24 cellular contexts compared by ENCODE assay signal in the genomic region with DNA sequence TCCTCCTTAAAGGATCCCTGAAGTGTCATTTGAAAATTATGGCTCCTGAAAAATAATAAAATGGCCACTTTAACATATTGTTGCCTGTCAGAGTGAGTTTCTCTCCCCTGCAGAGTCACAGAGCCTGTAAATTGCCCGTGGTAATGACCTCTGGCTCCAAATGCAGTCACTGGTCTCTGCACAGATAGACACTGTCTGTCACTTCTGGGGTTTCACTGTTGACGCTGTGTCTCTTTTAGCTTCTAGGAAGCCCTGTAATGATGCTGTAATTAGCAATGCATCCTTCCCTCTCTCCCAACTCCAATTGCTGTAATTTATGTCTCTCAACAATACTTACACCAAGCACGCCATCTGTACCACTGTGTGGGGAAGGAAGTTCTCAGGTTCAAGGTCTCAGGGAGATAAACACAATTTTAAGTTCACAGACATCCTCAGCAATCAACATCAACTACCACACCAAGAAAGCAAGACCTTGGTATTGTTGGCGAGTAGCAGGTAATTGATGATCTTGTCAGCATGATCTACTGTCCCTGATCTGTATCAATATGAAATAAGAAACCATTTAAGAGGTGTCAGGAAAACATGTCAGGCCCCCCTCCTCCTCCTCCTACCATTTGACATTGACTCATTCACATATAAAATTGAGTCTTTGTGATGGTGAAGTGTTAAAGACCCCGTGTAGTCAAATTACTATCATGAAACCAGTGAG.
DNase-seq lines count a peak whose midpoint lies in the region; ATAC-seq and TF ChIP-seq lines count a peak whose summit lies in the region.
"Had no signal": no experiment of that assay in that cellular context is flagged by ENCODE, and none has a peak within 500 bp of the region (broad histone marks: within the 10 kb centered on the region; RNA-seq: fewer than 3 reads in every experiment).

No MANE protein-coding gene starts in this region.

- H3K4me1 ChIP-seq in endodermal cell (ENCODE audit: control insufficient read depth, insufficient read depth, low read length): peaks cover 7% of the 10 kb centered on the region
- H3K4me1 ChIP-seq: neural progenitor cell, sigmoid colon, suprapubic skin had no signal

- peak overlapping the region; percentile 64 for H3K27ac Mint-ChIP-seq in endodermal cell
- H3K27ac Mint-ChIP-seq: CD14-positive monocyte; neural progenitor cell; stimulated activated naive B cell treated with anti-CD40 and anti-IgM and Interleukin-4, amounts not matched to agents 10 μg/mL and 1 μg/mL and 100 μg/mL, for 72 hours; T-cell had no signal

- H3K9ac ChIP-seq in endodermal cell (ENCODE audit: extremely low read depth, low read length, poor library complexity, severe bottlenecking): peak overlapping the region; percentile 28
- H3K9ac ChIP-seq: neural progenitor cell had no signal

- no peaks in the 10 kb centered on the region for H3K36me3 ChIP-seq in endodermal cell (ENCODE audit: control insufficient read depth, insufficient read depth, low read length)
- H3K36me3 ChIP-seq: brain microvascular endothelial cell, heart left ventricle, neural progenitor cell, sigmoid colon, suprapubic skin had no signal

- ATAC-seq in GM21360 (IDR thresholded peaks at IDR 0.05; ENCODE audit: unreplicated experiment): no peak
- ATAC-seq: stimulated activated naive B cell treated with anti-CD40 and anti-IgM and Interleukin-4, amounts not matched to agents 10 μg/mL and 1 μg/mL and 100 μg/mL, for 72 hours; T-cell had no signal

- no peak overlapping the region for H3K4me3 ChIP-seq in endodermal cell (ENCODE audit: low read length)
- H3K4me3 ChIP-seq: heart left ventricle, lung, neural progenitor cell, sigmoid colon, suprapubic skin had no signal

- WGBS in endodermal cell (ENCODE audit: insufficient coverage in 1 of 2, insufficient read length in 1 of 2), 2 experiments: 54 to 86% methylated on average over 2 to 4 of the region's 5 CpGs

- no peaks in the 10 kb centered on the region for H3K27me3 ChIP-seq in endodermal cell (ENCODE audit: control insufficient read depth, insufficient read depth, low read length, poor library complexity, severe bottlenecking)
- H3K27me3 ChIP-seq: brain microvascular endothelial cell, heart left ventricle, neural progenitor cell, sigmoid colon, suprapubic skin had no signal

- no peaks in the 10 kb centered on the region for H3K36me3 Mint-ChIP-seq in endodermal cell (ENCODE audit: low read depth)
- H3K36me3 Mint-ChIP-seq: CD14-positive monocyte; neural progenitor cell; stimulated activated naive B cell treated with anti-CD40 and anti-IgM and Interleukin-4, amounts not matched to agents 10 μg/mL and 1 μg/mL and 100 μg/mL, for 72 hours; T-cell had no signal

- TF ChIP-seq CTCF in endodermal cell (conservative IDR thresholded peaks at IDR 0.05): no peak

- no peaks in the 10 kb centered on the region for H3K27me3 Mint-ChIP-seq in endodermal cell (ENCODE audit: insufficient read depth)

- no peak overlapping the region for H3K4me3 Mint-ChIP-seq in endodermal cell
- H3K4me3 Mint-ChIP-seq: CD14-positive monocyte; neural progenitor cell; stimulated activated naive B cell treated with anti-CD40 and anti-IgM and Interleukin-4, amounts not matched to agents 10 μg/mL and 1 μg/mL and 100 μg/mL, for 72 hours; T-cell had no signal

- no peaks in the 10 kb centered on the region for H3K9me3 ChIP-seq in endodermal cell (ENCODE audit: control insufficient read depth, low read length)
- H3K9me3 ChIP-seq: heart left ventricle, sigmoid colon, suprapubic skin had no signal

- peaks cover 27% of the 10 kb centered on the region for H3K4me1 Mint-ChIP-seq in endodermal cell
- H3K4me1 Mint-ChIP-seq: CD14-positive monocyte, T-cell had no signal

- peak; percentile 20 for DNase-seq in KG1 (lab: John Stamatoyannopoulos, UW)
- DNase-seq in NCI-H2171 treated with DMSO at 0.1 percent for 48 hours (lab: John Stamatoyannopoulos, UW): peak; percentile 86
- no peak for DNase-seq in endodermal cell
- DNase-seq in retina: peak; percentile 39
- no peak for DNase-seq in GF-D8 (lab: John Stamatoyannopoulos, UW)
- no peak for DNase-seq in stimulated activated naive CD4-positive, alpha-beta T cell (lab: John Stamatoyannopoulos, UW)
- DNase-seq: activated CD4-positive, alpha-beta T cell treated with anti-CD3 and anti-CD28 coated beads, Interleukin-2, amount 50 U/mL, for 4 hours; activated CD4-positive, CD25-positive, alpha-beta regulatory T cell; activated naive CD4-positive, alpha-beta T cell treated with Interleukin-2 at 50 U/mL for 16 hours; erythroblast; foreskin fibroblast; heart left ventricle; NCI-H1436 treated with DMSO at 0.1 percent for 48 hours; NCI-H226; sigmoid colon; stimulated activated CD4-positive, alpha-beta T cell treated with anti-CD3 and anti-CD28 coated beads, Interleukin-15, amount 100 ng/mL, for 24 hours; stimulated activated naive B cell treated with anti-CD40 and anti-IgM and Interleukin-4, amounts not matched to agents 10 μg/mL and 1 μg/mL and 100 μg/mL, for 72 hours; T-cell had no signal

- no peaks in the 10 kb centered on the region for H3K9me3 Mint-ChIP-seq in endodermal cell
- H3K9me3 Mint-ChIP-seq: neural progenitor cell, T-cell had no signal

- no peak overlapping the region for H3K27ac ChIP-seq in endodermal cell (ENCODE audit: low read depth, low read length)
- H3K27ac ChIP-seq: brain microvascular endothelial cell, heart left ventricle, neural progenitor cell, sigmoid colon, suprapubic skin had no signal

Comparison
In these comparisons a context has a peak if more than half of its experiments do, and no peak if none do; other contexts are left out.
1. DNase-seq: peak in KG1 (single experiment), NCI-H2171 treated with DMSO at 0.1 percent for 48 hours (single experiment) and retina (single experiment); none in endodermal cell (single experiment), GF-D8 (single experiment) and stimulated activated naive CD4-positive, alpha-beta T cell (0 of 6).